In the genomic region with DNA sequence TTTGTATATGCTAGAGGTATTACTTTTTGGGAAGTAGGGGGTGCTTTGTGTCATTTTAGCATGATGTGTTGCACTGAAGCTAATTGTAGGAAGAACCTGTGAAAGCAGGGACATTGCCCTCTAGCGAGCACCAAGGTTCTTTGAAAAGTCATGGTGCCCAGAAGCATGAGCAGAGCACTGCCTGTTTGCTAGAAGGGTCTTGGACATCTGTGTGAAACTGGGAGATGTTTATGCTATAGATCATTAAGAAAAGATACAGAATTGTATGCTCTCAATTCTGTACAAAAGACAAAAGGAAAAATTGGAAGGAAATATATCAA, we compare ENCODE assay signal across 9 cellular contexts. TPM values are rescaled to one million over a fixed set of nuclear protein-coding genes. Genes with fewer than 3 reads are reported as not detected.
DNase-seq lines count a peak whose midpoint lies in the region; ATAC-seq and TF ChIP-seq lines count a peak whose summit lies in the region.
"Had no signal": no experiment of that assay in that cellular context is flagged by ENCODE, and none has a peak within 500 bp of the region (broad histone marks: within the 10 kb centered on the region; RNA-seq: fewer than 3 reads in every experiment).

No MANE protein-coding gene starts in this region.

- no peak for DNase-seq in CD14-positive monocyte (ENCODE audit: low spot score)
- peak; percentile 0 for DNase-seq in cerebellum (ENCODE audit: low spot score)
- DNase-seq in NCI-H2029 treated with DMSO at 0.1 percent for 48 hours (lab: John Stamatoyannopoulos, UW): no peak
- no peak for DNase-seq in activated gamma-delta T cell treated with Interleukin-2 at 50 U/mL for 16 hours
- DNase-seq: activated T-cell treated with anti-CD3 and anti-CD28 coated beads, Interleukin-2, amount 50 U/mL, for 24 hours had no signal

- H3K27me3 Mint-ChIP-seq in CD14-positive monocyte (ENCODE audit: low read depth in 3 of 3): peaks cover 3 to 30% (median 3%) of the 10 kb centered on the region in 3 donors

- intact Hi-C loops in CD14-positive monocyte (cut with micrococcal nuclease): no loop called here

- peaks cover 0 to 1% of the 10 kb centered on the region in 2 donors for H3K36me3 Mint-ChIP-seq in CD14-positive monocyte

- no peak overlapping the region for H3K4me3 Mint-ChIP-seq in CD14-positive monocyte
- H3K4me3 Mint-ChIP-seq: activated T-cell treated with anti-CD3 and anti-CD28 coated beads, Interleukin-2, amount 50 U/mL, for 24 hours had no signal

- peaks cover 0 to 3% (median 0%) of the 10 kb centered on the region in 7 donors for H3K9me3 Mint-ChIP-seq in CD14-positive monocyte
- H3K9me3 Mint-ChIP-seq: activated T-cell treated with anti-CD3 and anti-CD28 coated beads, Interleukin-2, amount 50 U/mL, for 24 hours had no signal

- ATAC-seq in GM18909 (IDR thresholded peaks at IDR 0.05; ENCODE audit: poor library complexity, unreplicated experiment): peak; percentile 37
- peak; percentile 24 for ATAC-seq in HG03097 (IDR thresholded peaks at IDR 0.05; ENCODE audit: low FRiP score, unreplicated experiment)
- no peak for ATAC-seq in HG03457 (IDR thresholded peaks at IDR 0.05; ENCODE audit: unreplicated experiment)
- ATAC-seq in HG03521 (IDR thresholded peaks at IDR 0.05; ENCODE audit: unreplicated experiment): no peak

- H3K27ac Mint-ChIP-seq in CD14-positive monocyte: no peak overlapping the region
- H3K27ac Mint-ChIP-seq: activated T-cell treated with anti-CD3 and anti-CD28 coated beads, Interleukin-2, amount 50 U/mL, for 24 hours had no signal

- H3K4me1 Mint-ChIP-seq in CD14-positive monocyte: peaks cover 10% of the 10 kb centered on the region

- TF ChIP-seq CTCF in CD14-positive monocyte (IDR thresholded peaks at IDR 0.05): peak; percentile 33

RNA-seq across cellular contexts. Expression of gene GRPR, which starts 14.7 kb away (rescaled TPM):
- under 1 TPM; 0.35 to 0.46 TPM for polyA plus RNA-seq in CD14-positive monocyte
- 0.36 TPM for total RNA-seq in cerebellum

RNA-seq across cellular contexts. Expression of gene MAGEB17, which starts 29.2 kb away (rescaled TPM):
- not detected for polyA plus RNA-seq in CD14-positive monocyte
- total RNA-seq in cerebellum: not detected

Comparison
In these comparisons a context has a peak if more than half of its experiments do, and no peak if none do; other contexts are left out.
1. ATAC-seq: peak in GM18909 (single experiment) and HG03097 (single experiment); none in HG03457 (single experiment) and HG03521 (single experiment).